ENCODE assay signal across 1 cellular context in genomic region chr10:49538381-49539319, GRCh38.
TF ChIP-seq lines count a peak whose summit lies in the region.

Gene ERCC6, minus strand, starts transcription at chr10:49539121.

TF ChIP-seq in HepG2, 621 proteins besides CTCF, POLR2A, EP300 and RAD21 (continued from another document and continues in another):
- TF ChIP-seq SNAPC4 (CRISPR knock-in tag; IDR thresholded peaks at IDR 0.05) (peak; percentile 87), PHF8 (CRISPR knock-in tag; IDR thresholded peaks at IDR 0.05) (peak; percentile 97), EZH2 (conservative IDR thresholded peaks at IDR 0.05; ENCODE audit: low read depth, low read length) (no peak), ZNF563 (CRISPR knock-in tag; IDR thresholded peaks at IDR 0.05) (peak; percentile 68; the same call in 1 of the 2 replicates), ZNF703 (CRISPR knock-in tag; IDR thresholded peaks at IDR 0.05; ENCODE audit: borderline replicate concordance) (peak; percentile 69; the same call in 1 of the 2 replicates), ZNF10 (CRISPR knock-in tag; IDR thresholded peaks at IDR 0.05; ENCODE audit: borderline replicate concordance, low read depth) (no peak), GATAD2A (CRISPR knock-in tag; IDR thresholded peaks at IDR 0.05) (peak; percentile 21; the same call in 1 of the 2 replicates), JARID2 (CRISPR knock-in tag; IDR thresholded peaks at IDR 0.05; ENCODE audit: insufficient replicate concordance) (no peak), PRDM10 (CRISPR knock-in tag; IDR thresholded peaks at IDR 0.05; ENCODE audit: low read depth) (no peak), TEF (CRISPR knock-in tag; IDR thresholded peaks at IDR 0.05) (0 out of 2 replicates have a peak, but pooled peaks have one; percentile 31), NR1H2 (CRISPR knock-in tag; IDR thresholded peaks at IDR 0.05; ENCODE audit: borderline replicate concordance, low read depth) (no peak), ZNF256 (CRISPR knock-in tag; conservative IDR thresholded peaks at IDR 0.05) (peak; percentile 77; the same call in 1 of the 2 replicates), PAX8 (CRISPR knock-in tag; IDR thresholded peaks at IDR 0.05; ENCODE audit: borderline replicate concordance) (no peak), ETV6 (CRISPR knock-in tag; conservative IDR thresholded peaks at IDR 0.05) (no peak; the same call in 1 of the 2 replicates), ZNF484 (CRISPR knock-in tag; IDR thresholded peaks at IDR 0.05; ENCODE audit: borderline replicate concordance, low read depth) (no peak; the same call in 1 of the 2 replicates), ZIK1 (CRISPR knock-in tag; IDR thresholded peaks at IDR 0.05; ENCODE audit: borderline replicate concordance, low read depth) (no peak), LRRFIP1 (CRISPR knock-in tag; conservative IDR thresholded peaks at IDR 0.05) (no peak), TP53 (CRISPR knock-in tag; conservative IDR thresholded peaks at IDR 0.05) (peak; percentile 53), KLF9 (CRISPR knock-in tag; IDR thresholded peaks at IDR 0.05; ENCODE audit: low read depth) (0 out of 2 replicates have a peak, but pooled peaks have one; percentile 26), SRY (CRISPR knock-in tag; IDR thresholded peaks at IDR 0.05) (peak; percentile 94; the same call in 1 of the 2 replicates), ASH2L (IDR thresholded peaks at IDR 0.05; ENCODE audit: insufficient read length, low read depth, low read length) (peak; percentile 79), HDAC2 (CRISPR knock-in tag; IDR thresholded peaks at IDR 0.05) (peak; percentile 13; the same call in 1 of the 2 replicates), SMARCC2 (IDR thresholded peaks at IDR 0.05) (no peak), ESRRA (CRISPR knock-in tag; IDR thresholded peaks at IDR 0.05; ENCODE audit: low read depth) (peak; percentile 53), ELF4 (CRISPR knock-in tag; IDR thresholded peaks at IDR 0.05; ENCODE audit: borderline replicate concordance) (peak; percentile 74; the same call in 1 of the 2 replicates), PRPF4 (IDR thresholded peaks at IDR 0.05; ENCODE audit: low read depth, low read length, poor library complexity, severe bottlenecking) (no peak), SP1 (IDR thresholded peaks at IDR 0.05) (no peak), SP1 (CRISPR knock-in tag; IDR thresholded peaks at IDR 0.05) (no peak), KLF13 (CRISPR knock-in tag; IDR thresholded peaks at IDR 0.05) (no peak), ZBTB39 (CRISPR knock-in tag; IDR thresholded peaks at IDR 0.05) (no peak), TIGD3 (CRISPR knock-in tag; IDR thresholded peaks at IDR 0.05; ENCODE audit: borderline replicate concordance) (no peak), CREB1 (IDR thresholded peaks at IDR 0.05) (no peak), CREB1 (CRISPR knock-in tag; IDR thresholded peaks at IDR 0.05) (no peak), RORA (CRISPR knock-in tag; IDR thresholded peaks at IDR 0.05) (no peak), ZSCAN12 (CRISPR knock-in tag; IDR thresholded peaks at IDR 0.05) (peak; percentile 89; the same call in 1 of the 2 replicates), DZIP1 (CRISPR knock-in tag; IDR thresholded peaks at IDR 0.05) (0 out of 2 replicates have a peak, but pooled peaks have one; percentile 60), ZFP1 (CRISPR knock-in tag; IDR thresholded peaks at IDR 0.05) (no peak), ZNF180 (CRISPR knock-in tag; IDR thresholded peaks at IDR 0.05; ENCODE audit: borderline replicate concordance, low read depth) (no peak), SALL2 (CRISPR knock-in tag; IDR thresholded peaks at IDR 0.05) (peak; percentile 86), SMAD1 (CRISPR knock-in tag; IDR thresholded peaks at IDR 0.05; ENCODE audit: borderline replicate concordance, low read depth) (no peak)
- TF ChIP-seq, protein P1, sequence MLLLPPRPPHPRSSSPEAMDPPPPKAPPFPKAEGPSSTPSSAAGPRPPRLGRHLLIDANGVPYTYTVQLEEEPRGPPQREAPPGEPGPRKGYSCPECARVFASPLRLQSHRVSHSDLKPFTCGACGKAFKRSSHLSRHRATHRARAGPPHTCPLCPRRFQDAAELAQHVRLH (CRISPR knock-in tag; IDR thresholded peaks at IDR 0.05; ENCODE audit: borderline replicate concordance, low read depth), result peak; percentile 53; the same call in 1 of the 2 replicates
